Comparison of ENCODE assay signal across 19 cellular contexts in genomic region chr1:109444376-109444775, GRCh38. TPM values are rescaled to one million over a fixed set of nuclear protein-coding genes. Genes with fewer than 3 reads are reported as not detected.
"Had no signal": no experiment of that assay in that cellular context is flagged by ENCODE, and none has a peak within 500 bp of the region (broad histone marks: within the 10 kb centered on the region; RNA-seq: fewer than 3 reads in every experiment).

No MANE protein-coding gene starts in this region.

- H3K4me1 ChIP-seq: ascending aorta, left lung, stomach had no signal

- H3K4me3 ChIP-seq: ascending aorta, dorsolateral prefrontal cortex, left lung, stomach, thoracic aorta had no signal

- H3K36me3 ChIP-seq: ascending aorta, left lung, stomach, thoracic aorta, WERI-Rb-1 had no signal

- DNase-seq: activated CD4-positive, alpha-beta memory T cell treated with anti-CD3 and anti-CD28 coated beads, Interleukin-2, amount 10 ng/mL, durations not matched to agents 7 days and 5 days; activated CD4-positive, alpha-beta T cell treated with anti-CD3 and anti-CD28 coated beads for 36 hours; activated gamma-delta T cell; activated naive CD8-positive, alpha-beta T cell treated with anti-CD3 and anti-CD28 coated beads for 36 hours; activated T-cell treated with anti-CD3 and anti-CD28 coated beads, Interleukin-2, amount 50 U/mL, for 48 hours; dorsolateral prefrontal cortex; foreskin melanocyte; head of caudate nucleus; left lung; natural killer cell; posterior cingulate gyrus; small intestine; stomach; T1000; WERI-Rb-1 had no signal

- ATAC-seq: activated CD4-positive, alpha-beta T cell treated with anti-CD3 and anti-CD28 coated beads for 36 hours; left lung; natural killer cell had no signal

- H3K27ac Mint-ChIP-seq: activated CD4-positive, alpha-beta memory T cell treated with anti-CD3 and anti-CD28 coated beads, Interleukin-2, amount 10 ng/mL, durations not matched to agents 7 days and 5 days; activated CD4-positive, alpha-beta T cell treated with anti-CD3 and anti-CD28 coated beads for 36 hours; activated naive CD8-positive, alpha-beta T cell treated with anti-CD3 and anti-CD28 coated beads for 36 hours; memory B cell; natural killer cell had no signal

- H3K9me3 ChIP-seq: ascending aorta, left lung, stomach, thoracic aorta had no signal

- FAIRE-seq: islet of Langerhans, small intestine had no signal

- H3K9me3 Mint-ChIP-seq: activated CD4-positive, alpha-beta memory T cell treated with anti-CD3 and anti-CD28 coated beads, Interleukin-2, amount 10 ng/mL, durations not matched to agents 7 days and 5 days; activated naive CD8-positive, alpha-beta T cell treated with anti-CD3 and anti-CD28 coated beads for 36 hours; memory B cell; natural killer cell had no signal

- H3K4me1 Mint-ChIP-seq: activated CD4-positive, alpha-beta memory T cell treated with anti-CD3 and anti-CD28 coated beads, Interleukin-2, amount 10 ng/mL, durations not matched to agents 7 days and 5 days; activated CD4-positive, alpha-beta T cell treated with anti-CD3 and anti-CD28 coated beads for 36 hours; activated naive CD8-positive, alpha-beta T cell treated with anti-CD3 and anti-CD28 coated beads for 36 hours; memory B cell; natural killer cell had no signal

- H3K36me3 Mint-ChIP-seq: activated naive CD8-positive, alpha-beta T cell treated with anti-CD3 and anti-CD28 coated beads for 36 hours; memory B cell; natural killer cell had no signal

- H3K27me3 ChIP-seq: ascending aorta had no signal

- H3K4me3 Mint-ChIP-seq: activated CD4-positive, alpha-beta memory T cell treated with anti-CD3 and anti-CD28 coated beads, Interleukin-2, amount 10 ng/mL, durations not matched to agents 7 days and 5 days; activated CD4-positive, alpha-beta T cell treated with anti-CD3 and anti-CD28 coated beads for 36 hours; activated naive CD8-positive, alpha-beta T cell treated with anti-CD3 and anti-CD28 coated beads for 36 hours; memory B cell; natural killer cell had no signal

- H3K27ac ChIP-seq: ascending aorta, dorsolateral prefrontal cortex, left lung, stomach, thoracic aorta, WERI-Rb-1 had no signal

RNA-seq across cellular contexts. Expression of gene SYPL2, which starts 22.0 kb away (rescaled TPM):
- total RNA-seq: activated CD4-positive, alpha-beta memory T cell treated with anti-CD3 and anti-CD28 coated beads, Interleukin-2, amount 10 ng/mL, durations not matched to agents 7 days and 5 days; activated naive CD8-positive, alpha-beta T cell treated with anti-CD3 and anti-CD28 coated beads for 36 hours; natural killer cell had no signal
